In genomic region chr12:21823581-21823980, GRCh38 we compare ENCODE assay signal across 14 cellular contexts. TPM values are rescaled to one million over a fixed set of nuclear protein-coding genes. Genes with fewer than 3 reads are reported as not detected.
DNase-seq lines count a peak whose midpoint lies in the region; ATAC-seq and TF ChIP-seq lines count a peak whose summit lies in the region.
"Had no signal": no experiment of that assay in that cellular context is flagged by ENCODE, and none has a peak within 500 bp of the region (broad histone marks: within the 10 kb centered on the region; RNA-seq: fewer than 3 reads in every experiment).

No MANE protein-coding gene starts in this region.

- no peak overlapping the region for H2AFZ ChIP-seq in PC-3 (ENCODE audit: low read length)

- TF ChIP-seq EP300 in esophagus muscularis mucosa (IDR thresholded peaks at IDR 0.05), result no peak

- H3K4me2 ChIP-seq in PC-3 (ENCODE audit: low read length), result no peak overlapping the region
- H3K4me2 ChIP-seq: A549 had no signal

- POLR2A ChIA-PET in PC-3 (lab: Charles Lee; ENCODE audit: unreplicated experiment), result no interaction called here

- ATAC-seq in HG03108 (IDR thresholded peaks at IDR 0.05; ENCODE audit: unreplicated experiment) (no peak), GM19351 (IDR thresholded peaks at IDR 0.05; ENCODE audit: unreplicated experiment) (no peak), PC-3 (no peak)
- ATAC-seq: A549; activated T-helper 17 cell treated with anti-CD3 and anti-CD28 coated beads, Interleukin-2, amount 50 U/mL, for 72 hours; effector memory CD8-positive, alpha-beta T cell had no signal

- no peaks in the 10 kb centered on the region for H3K9me2 ChIP-seq in PC-3 (replicated peaks; ENCODE audit: low read length)

- H3K27me3 ChIP-seq in esophagus muscularis mucosa, result no peaks in the 10 kb centered on the region
- no peaks in the 10 kb centered on the region for H3K27me3 ChIP-seq in PC-3 (ENCODE audit: low read length)
- H3K27me3 ChIP-seq: breast epithelium had no signal

- H4K20me1 ChIP-seq in PC-3 (ENCODE audit: low read length), result no peaks in the 10 kb centered on the region

- TF ChIP-seq POLR2A in esophagus muscularis mucosa (IDR thresholded peaks at IDR 0.05; ENCODE audit: low read depth), result no peak

- intact Hi-C loops in esophagus muscularis mucosa (cut with DNase I) (no loop called here), PC-3 (cut with micrococcal nuclease) (no loop called here)

- CTCF ChIA-PET in PC-3 (lab: Charles Lee), result no interaction called here

- no peaks in the 10 kb centered on the region for H3F3A ChIP-seq in PC-3 (ENCODE audit: low read length, unreplicated experiment)

- H3K27ac ChIP-seq in esophagus muscularis mucosa (replicated peaks in 1 of 4) (peak overlapping the region in 3 of 4 donors; percentile 15 to 36 (median 16)), PC-3 (ENCODE audit: low read length) (no peak overlapping the region)
- H3K27ac ChIP-seq: A549, breast epithelium had no signal

- H3K36me3 ChIP-seq in esophagus muscularis mucosa, result peaks cover 0 to 8% (median 0%) of the 10 kb centered on the region in 4 donors
- H3K36me3 ChIP-seq in PC-3 (ENCODE audit: low read depth, low read length), result no peaks in the 10 kb centered on the region
- H3K36me3 ChIP-seq: breast epithelium had no signal

- H3K9me3 ChIP-seq in esophagus muscularis mucosa (no peaks in the 10 kb centered on the region), PC-3 (ENCODE audit: low read length) (no peaks in the 10 kb centered on the region)
- H3K9me3 ChIP-seq: A549, breast epithelium had no signal

- 81% methylated on average over 8 of the region's 8 CpGs for WGBS in esophagus muscularis mucosa

- H3K9ac ChIP-seq in PC-3 (ENCODE audit: low read length), result no peak overlapping the region

- BruUV-seq in PC-3 (replicated peaks; lab: Mats Ljungman, UMichigan), result no TSS peak

- no peak overlapping the region for H3K4me3 ChIP-seq in AG10803 (ENCODE audit: low read length)
- H3K4me3 ChIP-seq in esophagus muscularis mucosa, result no peak overlapping the region
- H3K4me3 ChIP-seq in PC-3 (ENCODE audit: low read length), result no peak overlapping the region
- H3K4me3 ChIP-seq: A549, breast epithelium had no signal

- DNase-seq in AG10803 (ENCODE audit: low read depth), result peak; percentile 9
- DNase-seq in esophagus muscularis mucosa (ENCODE audit: extremely low spot score), result no peak
- peak; percentile 44 for DNase-seq in kidney glomerular epithelial cell (lab: John Stamatoyannopoulos, UW)
- peak; percentile 20 for DNase-seq in renal cortical epithelial cell (ENCODE audit: low read depth)
- no peak for DNase-seq in PC-3
- DNase-seq in pons (ENCODE audit: low spot score), result no peak
- DNase-seq: effector memory CD8-positive, alpha-beta T cell; HFFc6 had no signal

- H3K4me1 ChIP-seq in esophagus muscularis mucosa, result peaks cover 36 to 53% (median 43%) of the 10 kb centered on the region in 4 donors
- H3K4me1 ChIP-seq in PC-3 (ENCODE audit: insufficient read depth, low read length), result no peaks in the 10 kb centered on the region
- H3K4me1 ChIP-seq: breast epithelium had no signal

- no peaks in the 10 kb centered on the region for H3K79me2 ChIP-seq in PC-3 (ENCODE audit: low read length)

- TF ChIP-seq CTCF in AG10803 (conservative IDR thresholded peaks at IDR 0.05; ENCODE audit: low read length), result no peak
- TF ChIP-seq CTCF in esophagus muscularis mucosa (IDR thresholded peaks at IDR 0.05), result no peak
- TF ChIP-seq CTCF in PC-3 (conservative IDR thresholded peaks at IDR 0.05; ENCODE audit: low read depth, low read length), result no peak

RNA-seq across cellular contexts. Expression of gene KCNJ8, which starts 49.1 kb away (rescaled TPM):
- 10 to 100 TPM; 17.9 to 29.8 (median 25.0) TPM for total RNA-seq in esophagus muscularis mucosa
- 0.89 and 2.1 TPM in 2 replicates for total RNA-seq in renal cortical epithelial cell
- total RNA-seq in PC-3 (2014; rRNA removed), result 0.77 and 1.0 TPM in 2 replicates
- total RNA-seq: activated T-helper 17 cell treated with anti-CD3 and anti-CD28 coated beads, Interleukin-2, amount 50 U/mL, for 72 hours; T-helper 1 cell treated with Interleukin-12 subunit alpha and Interleukin-12 subunit beta and Interleukin-4 antibody, amounts not matched to agents 30 ng/mL and 1 ng/mL, for 36 hours had no signal

Comparison
In these comparisons a context has a peak if more than half of its experiments do, and no peak if none do; other contexts are left out.
1. DNase-seq: peak in AG10803 (single experiment), kidney glomerular epithelial cell (single experiment) and renal cortical epithelial cell (single experiment); none in esophagus muscularis mucosa (single experiment), PC-3 (single experiment) and pons (single experiment).